ENCODE assay signal across 25 cellular contexts in the genomic region with DNA sequence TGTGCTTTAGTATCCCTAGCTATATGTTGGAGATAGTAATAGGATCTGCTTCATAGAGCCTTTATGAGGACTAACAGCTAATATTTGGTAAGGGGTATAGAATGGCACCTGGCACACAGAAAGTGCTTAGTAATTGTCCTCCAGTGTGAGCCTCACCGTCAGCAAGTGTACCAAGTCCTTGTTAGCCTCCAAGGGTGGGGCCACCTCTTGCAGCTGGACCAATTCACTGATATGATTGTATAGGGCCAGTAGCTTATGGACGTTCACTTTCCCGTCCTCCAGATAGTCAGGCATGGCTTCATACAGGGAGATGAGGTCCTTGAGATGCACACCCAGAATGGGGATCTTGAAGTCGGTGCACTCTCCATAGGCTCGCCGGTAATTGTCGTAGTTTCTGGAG. TPM values are rescaled to one million over a fixed set of nuclear protein-coding genes. Genes with fewer than 3 reads are reported as not detected.
DNase-seq lines count a peak whose midpoint lies in the region; ATAC-seq and TF ChIP-seq lines count a peak whose summit lies in the region.
"Had no signal": no experiment of that assay in that cellular context is flagged by ENCODE, and none has a peak within 500 bp of the region (broad histone marks: within the 10 kb centered on the region; RNA-seq: fewer than 3 reads in every experiment).

No MANE protein-coding gene starts in this region.

- H3K36me3 ChIP-seq in Caco-2 (ENCODE audit: control insufficient read depth, insufficient read depth, low read length): no peaks in the 10 kb centered on the region
- H3K36me3 ChIP-seq: breast epithelium, vagina had no signal

- TF ChIP-seq CTCF in Caco-2 (IDR thresholded peaks at IDR 0.05; ENCODE audit: insufficient read depth in 1 of 2, low read depth in 1 of 2, low read length in 1 of 2, severe bottlenecking in 1 of 2, unreplicated experiment in 1 of 2): no peak

- intact Hi-C loops in activated naive CD4-positive, alpha-beta T cell treated with anti-CD3 and anti-CD28 coated beads for 36 hours (cut with micrococcal nuclease): no loop called here
- intact Hi-C loops in Caco-2 (cut with micrococcal nuclease; ENCODE audit: unreplicated experiment): no loop called here

- no peaks in the 10 kb centered on the region for H3K9me3 Mint-ChIP-seq in activated naive CD4-positive, alpha-beta T cell treated with anti-CD3 and anti-CD28 coated beads for 36 hours
- H3K9me3 Mint-ChIP-seq in activated naive CD8-positive, alpha-beta T cell treated with anti-CD3 and anti-CD28 coated beads, Interleukin-2, amount 50 U/mL, for 24 hours: no peaks in the 10 kb centered on the region
- no peaks in the 10 kb centered on the region for H3K9me3 Mint-ChIP-seq in stimulated activated effector memory CD8-positive, alpha-beta T cell treated with anti-CD3 and anti-CD28 coated beads, Interleukin-12 subunit alpha, Interleukin-12 subunit beta, amount 100 ng/mL, for 72 hours
- H3K9me3 Mint-ChIP-seq in Caco-2 (ENCODE audit: unreplicated experiment): no peaks in the 10 kb centered on the region
- H3K9me3 Mint-ChIP-seq: activated B cell treated with CpG ODN at 0.5 μM for 24 hours had no signal

- POLR2A ChIA-PET in Caco-2 (lab: Charles Lee): no interaction called here

- H3K27me3 Mint-ChIP-seq in activated naive CD4-positive, alpha-beta T cell treated with anti-CD3 and anti-CD28 coated beads for 36 hours (ENCODE audit: low read depth): no peaks in the 10 kb centered on the region
- no peaks in the 10 kb centered on the region for H3K27me3 Mint-ChIP-seq in T-helper 17 cell
- no peaks in the 10 kb centered on the region for H3K27me3 Mint-ChIP-seq in activated naive CD8-positive, alpha-beta T cell treated with anti-CD3 and anti-CD28 coated beads, Interleukin-2, amount 50 U/mL, for 24 hours
- no peaks in the 10 kb centered on the region for H3K27me3 Mint-ChIP-seq in Caco-2 (ENCODE audit: insufficient read depth, unreplicated experiment)
- H3K27me3 Mint-ChIP-seq: activated B cell treated with CpG ODN at 0.5 μM for 24 hours had no signal

- no TSS peak for BruUV-seq in Caco-2 (replicated peaks; lab: Mats Ljungman, UMichigan)

- no peak overlapping the region for H3K4me3 Mint-ChIP-seq in activated naive CD4-positive, alpha-beta T cell treated with anti-CD3 and anti-CD28 coated beads for 36 hours
- H3K4me3 Mint-ChIP-seq in T-helper 17 cell (no peak overlapping the region), Caco-2 (ENCODE audit: unreplicated experiment) (no peak overlapping the region)
- H3K4me3 Mint-ChIP-seq in activated naive CD8-positive, alpha-beta T cell treated with anti-CD3 and anti-CD28 coated beads, Interleukin-2, amount 50 U/mL, for 24 hours: no peak overlapping the region
- no peak overlapping the region for H3K4me3 Mint-ChIP-seq in stimulated activated effector memory CD8-positive, alpha-beta T cell treated with anti-CD3 and anti-CD28 coated beads, Interleukin-12 subunit alpha, Interleukin-12 subunit beta, amount 100 ng/mL, for 72 hours
- H3K4me3 Mint-ChIP-seq: activated B cell treated with CpG ODN at 0.5 μM for 24 hours had no signal

- H3K4me3 ChIP-seq in Caco-2 (ENCODE audit: low read depth, low read length): no peak overlapping the region
- H3K4me3 ChIP-seq: breast epithelium, vagina had no signal

- H3K27me3 ChIP-seq in Caco-2 (replicated peaks; ENCODE audit: control insufficient read depth, insufficient read depth, low read length): no peaks in the 10 kb centered on the region
- H3K27me3 ChIP-seq: breast epithelium, vagina had no signal

- no peaks in the 10 kb centered on the region for H3K4me1 ChIP-seq in Caco-2
- H3K4me1 ChIP-seq: breast epithelium, foreskin keratinocyte, vagina had no signal

- DNase-seq in activated naive CD4-positive, alpha-beta T cell treated with anti-CD3 and anti-CD28 coated beads for 36 hours: no peak
- DNase-seq in activated naive CD4-positive, alpha-beta T cell treated with Interleukin-2 at 50 U/mL for 16 hours: no peak
- DNase-seq in T-helper 17 cell (no peak), Caco-2 (no peak)
- no peak for DNase-seq in activated naive CD8-positive, alpha-beta T cell treated with anti-CD3 and anti-CD28 coated beads, Interleukin-2, amount 50 U/mL, for 24 hours
- DNase-seq in stimulated activated effector memory CD8-positive, alpha-beta T cell treated with anti-CD3 and anti-CD28 coated beads, Interleukin-12 subunit alpha, Interleukin-12 subunit beta, amount 100 ng/mL, for 72 hours (ENCODE audit: low spot score in 2 of 2): no peak
- DNase-seq: activated B cell treated with CpG ODN at 0.5 μM for 24 hours; amygdala; effector CD8-positive, alpha-beta T cell; erythroblast; foreskin keratinocyte; mesenchymal stem cell; NCI-H1105 treated with DMSO at 0.1 percent for 48 hours; NCI-H2081; NCI-H226; OCI-M1; small intestine; stimulated activated CD4-positive, alpha-beta T cell treated with anti-CD3 and anti-CD28 coated beads, Interleukin-4, amount 100 ng/mL, for 1 hour; stimulated activated naive CD4-positive, alpha-beta T cell treated with Interleukin-2 at 50 U/mL for 16 hours had no signal

- peaks cover 36% of the 10 kb centered on the region for H3K36me3 Mint-ChIP-seq in activated naive CD4-positive, alpha-beta T cell treated with anti-CD3 and anti-CD28 coated beads for 36 hours (ENCODE audit: low read depth)
- H3K36me3 Mint-ChIP-seq in T-helper 17 cell (ENCODE audit: low read depth) (peaks cover 6% of the 10 kb centered on the region), Caco-2 (ENCODE audit: insufficient read depth, unreplicated experiment) (peaks cover 8% of the 10 kb centered on the region)
- peaks cover 78% of the 10 kb centered on the region for H3K36me3 Mint-ChIP-seq in activated naive CD8-positive, alpha-beta T cell treated with anti-CD3 and anti-CD28 coated beads, Interleukin-2, amount 50 U/mL, for 24 hours (ENCODE audit: low read depth)
- peaks cover 100% of the 10 kb centered on the region for H3K36me3 Mint-ChIP-seq in stimulated activated effector memory CD8-positive, alpha-beta T cell treated with anti-CD3 and anti-CD28 coated beads, Interleukin-12 subunit alpha, Interleukin-12 subunit beta, amount 100 ng/mL, for 72 hours

- H3K9me3 ChIP-seq in T-helper 17 cell (ENCODE audit: control insufficient read depth, low read length, poor library complexity, severe bottlenecking): no peaks in the 10 kb centered on the region
- H3K9me3 ChIP-seq in Caco-2: no peaks in the 10 kb centered on the region
- H3K9me3 ChIP-seq: breast epithelium, vagina had no signal

- CTCF ChIA-PET in activated naive CD4-positive, alpha-beta T cell treated with anti-CD3 and anti-CD28 coated beads for 36 hours (lab: Charles Lee): interaction anchor here (0.6 to 2.3 kb wide), 6 partner anchors 13 to 183 kb away, joined by 3 to 11 read pairs (median 5); no protein-coding TSS in a partner anchor
- CTCF ChIA-PET in Caco-2 (lab: Charles Lee): no interaction called here

- H3K4me1 Mint-ChIP-seq in activated naive CD4-positive, alpha-beta T cell treated with anti-CD3 and anti-CD28 coated beads for 36 hours (ENCODE audit: low read depth): peaks cover 24% of the 10 kb centered on the region
- peaks cover 5% of the 10 kb centered on the region for H3K4me1 Mint-ChIP-seq in T-helper 17 cell
- peaks cover 39% of the 10 kb centered on the region for H3K4me1 Mint-ChIP-seq in activated naive CD8-positive, alpha-beta T cell treated with anti-CD3 and anti-CD28 coated beads, Interleukin-2, amount 50 U/mL, for 24 hours
- peaks cover 52% of the 10 kb centered on the region for H3K4me1 Mint-ChIP-seq in stimulated activated effector memory CD8-positive, alpha-beta T cell treated with anti-CD3 and anti-CD28 coated beads, Interleukin-12 subunit alpha, Interleukin-12 subunit beta, amount 100 ng/mL, for 72 hours
- no peaks in the 10 kb centered on the region for H3K4me1 Mint-ChIP-seq in Caco-2 (ENCODE audit: low read depth, unreplicated experiment)
- H3K4me1 Mint-ChIP-seq: activated B cell treated with CpG ODN at 0.5 μM for 24 hours had no signal

- peak overlapping the region; percentile 39 for H3K27ac Mint-ChIP-seq in activated naive CD4-positive, alpha-beta T cell treated with anti-CD3 and anti-CD28 coated beads for 36 hours
- H3K27ac Mint-ChIP-seq in T-helper 17 cell (peak overlapping the region; percentile 86), Caco-2 (ENCODE audit: unreplicated experiment) (no peak overlapping the region)
- peak overlapping the region; percentile 81 for H3K27ac Mint-ChIP-seq in activated naive CD8-positive, alpha-beta T cell treated with anti-CD3 and anti-CD28 coated beads, Interleukin-2, amount 50 U/mL, for 24 hours
- peak overlapping the region; percentile 92 for H3K27ac Mint-ChIP-seq in stimulated activated effector memory CD8-positive, alpha-beta T cell treated with anti-CD3 and anti-CD28 coated beads, Interleukin-12 subunit alpha, Interleukin-12 subunit beta, amount 100 ng/mL, for 72 hours
- H3K27ac Mint-ChIP-seq: activated B cell treated with CpG ODN at 0.5 μM for 24 hours had no signal

- ATAC-seq in T-helper 17 cell: no peak
- ATAC-seq in activated naive CD8-positive, alpha-beta T cell treated with anti-CD3 and anti-CD28 coated beads, Interleukin-2, amount 50 U/mL, for 24 hours: no peak
- no peak for ATAC-seq in stimulated activated effector memory CD8-positive, alpha-beta T cell treated with anti-CD3 and anti-CD28 coated beads, Interleukin-12 subunit alpha, Interleukin-12 subunit beta, amount 100 ng/mL, for 72 hours
- ATAC-seq in HG03135 (IDR thresholded peaks at IDR 0.05; ENCODE audit: unreplicated experiment): no peak
- ATAC-seq: foreskin keratinocyte, HCT116, Right ventricle myocardium inferior had no signal

RNA-seq across cellular contexts. Expression of a gene that starts 53.6 kb away (rescaled TPM):
- total RNA-seq in activated naive CD4-positive, alpha-beta T cell treated with anti-CD3 and anti-CD28 coated beads for 36 hours: 10 to 100 TPM; 42.0 to 47.4 TPM
- total RNA-seq in T-helper 17 cell: 10 to 100 TPM; 19.6 to 22.6 TPM
- 45.9 and 47.2 TPM in 2 replicates for total RNA-seq in Caco-2 (2022)

RNA-seq across cellular contexts. Expression of a gene that starts 57.0 kb away (rescaled TPM):
- 10 to 100 TPM; 44.2 to 44.9 TPM for total RNA-seq in activated naive CD4-positive, alpha-beta T cell treated with anti-CD3 and anti-CD28 coated beads for 36 hours
- 100 to 1,000 TPM; 121 to 138 TPM for total RNA-seq in T-helper 17 cell
- total RNA-seq in Caco-2 (2022): 6.0 and 7.3 TPM in 2 replicates
- total RNA-seq: foreskin keratinocyte, MCF 10A had no signal
